ENCODE assay signal across 8 cellular contexts in genomic region chr5:154783774-154784460, GRCh38. TPM values are rescaled to one million over a fixed set of nuclear protein-coding genes. Genes with fewer than 3 reads are reported as not detected.
DNase-seq lines count a peak whose midpoint lies in the region; ATAC-seq and TF ChIP-seq lines count a peak whose summit lies in the region.

No MANE protein-coding gene starts in this region.

- H3K23ac ChIP-seq in H9 (ENCODE audit: insufficient read length, low read depth, low read length) (no peak overlapping the region), mesendoderm (ENCODE audit: low read length) (no peak overlapping the region)

- no peak overlapping the region for H2BK12ac ChIP-seq in H9 (ENCODE audit: insufficient read length, low read depth, low read length)

- H2BK5ac ChIP-seq in H9 (ENCODE audit: insufficient read length, low read length): no peak overlapping the region
- H2BK5ac ChIP-seq in mesendoderm (ENCODE audit: low read length): no peak overlapping the region

- H3K36me3 ChIP-seq in mesendoderm (ENCODE audit: control insufficient read depth, insufficient read depth, low read length) (no peaks in the 10 kb centered on the region), colonic mucosa (no peaks in the 10 kb centered on the region)

- no peak overlapping the region for H3T11ph ChIP-seq in H9 (ENCODE audit: low read length)

- H4K91ac ChIP-seq in H9 (ENCODE audit: insufficient read length, low read depth, low read length): peak overlapping the region; percentile 30

- H3K9ac ChIP-seq in H9 (ENCODE audit: extremely low read depth, insufficient read length, low read length) (no peak overlapping the region), mesendoderm (ENCODE audit: low read length) (no peak overlapping the region), colonic mucosa (ENCODE audit: low read depth in 2 of 2, low read length in 2 of 2) (no peak overlapping the region)

- no peak overlapping the region for H3K18ac ChIP-seq in H9 (ENCODE audit: insufficient read length, low read depth, low read length)
- H3K18ac ChIP-seq in mesendoderm (ENCODE audit: low read length): no peak overlapping the region

- H2BK15ac ChIP-seq in H9 (ENCODE audit: low read depth, low read length) (no peak overlapping the region), mesendoderm (replicated peaks; ENCODE audit: low read depth) (no peak overlapping the region)

- H3K27me3 ChIP-seq in H9 (ENCODE audit: insufficient read depth, low read length) (no peaks in the 10 kb centered on the region), mesendoderm (ENCODE audit: insufficient read depth, low read length, poor library complexity) (no peaks in the 10 kb centered on the region), colonic mucosa (no peaks in the 10 kb centered on the region)

- no peaks in the 10 kb centered on the region for H3K9me3 Mint-ChIP-seq in H9

- peak overlapping the region in 1 of 3 experiments; percentile 75; a peak in 2 of 7 replicates for H3K27ac Mint-ChIP-seq in H9
- H3K27ac Mint-ChIP-seq in T-helper 17 cell: peak overlapping the region; percentile 94

- H3K36me3 Mint-ChIP-seq in H9 (ENCODE audit: insufficient read depth in 1 of 3, low read depth in 3 of 3) (peaks cover 4 to 9% (median 6%) of the 10 kb centered on the region in 3 experiments; a peak in 5 of 7 replicates), T-helper 17 cell (ENCODE audit: low read depth) (no peaks in the 10 kb centered on the region)

- no peak overlapping the region for H2AFZ ChIP-seq in H9 (ENCODE audit: low read length)

- H3K56ac ChIP-seq in H9 (ENCODE audit: insufficient read length, low read depth, low read length) (no peak overlapping the region), mesendoderm (ENCODE audit: low read length) (no peak overlapping the region)

- peaks cover 26% of the 10 kb centered on the region for H3K4me1 ChIP-seq in H9 (ENCODE audit: insufficient read depth, low read length)
- peaks cover 27% of the 10 kb centered on the region for H3K4me1 ChIP-seq in mesendoderm (ENCODE audit: control insufficient read depth, low read depth, low read length)
- H3K4me1 ChIP-seq in colonic mucosa: peaks cover 6% of the 10 kb centered on the region

- H3K4ac ChIP-seq in H9 (ENCODE audit: low read depth, low read length): no peak overlapping the region
- H3K4ac ChIP-seq in mesendoderm (ENCODE audit: low read depth, low read length): no peak overlapping the region

- intact Hi-C loops in colonic mucosa (cut with DNase I): no loop called here

- TF ChIP-seq CTCF in H9 (conservative IDR thresholded peaks at IDR 0.05) (no peak), colonic mucosa (IDR thresholded peaks at IDR 0.05) (no peak)

- DNase-seq in H9: no peak
- no peak for DNase-seq in T-helper 17 cell
- DNase-seq in mesendoderm: peak; percentile 73
- no peak for DNase-seq in NCI-H187 (lab: John Stamatoyannopoulos, UW)
- DNase-seq in NCI-H1694 treated with DMSO at 0.1 percent for 48 hours (lab: John Stamatoyannopoulos, UW): no peak
- no peak for DNase-seq in colonic mucosa

- H3K4me3 Mint-ChIP-seq in H9 (peak overlapping the region in 1 of 2 experiments; percentile 21; a peak in 2 of 5 replicates), T-helper 17 cell (no peak overlapping the region)

- no peaks in the 10 kb centered on the region for H4K20me1 ChIP-seq in H9 (ENCODE audit: control insufficient read depth, insufficient read depth, insufficient read length)

- H4K5ac ChIP-seq in H9 (ENCODE audit: insufficient read length, low read depth, low read length) (no peak overlapping the region), mesendoderm (ENCODE audit: low read length) (no peak overlapping the region)

- H3K79me1 ChIP-seq in H9 (ENCODE audit: insufficient read depth, low read depth, low read length, poor library complexity, severe bottlenecking) (peaks cover 13% of the 10 kb centered on the region), mesendoderm (ENCODE audit: low read length) (peaks cover 22% of the 10 kb centered on the region)

- no peak overlapping the region for H3K4me2 ChIP-seq in H9 (ENCODE audit: insufficient read depth, insufficient read length, low read length)
- peak overlapping the region; percentile 2 for H3K4me2 ChIP-seq in mesendoderm (ENCODE audit: low read length)

- no peak overlapping the region for H3K27ac ChIP-seq in H9 (ENCODE audit: insufficient read length, low read depth, low read length)
- H3K27ac ChIP-seq in mesendoderm (ENCODE audit: low read depth, low read length): no peak overlapping the region
- no peak overlapping the region for H3K27ac ChIP-seq in colonic mucosa

- peaks cover 78 to 85% of the 10 kb centered on the region in 2 experiments for H3K4me1 Mint-ChIP-seq in H9
- H3K4me1 Mint-ChIP-seq in T-helper 17 cell: peaks cover 76% of the 10 kb centered on the region

- H2BK20ac ChIP-seq in H9 (ENCODE audit: low read depth, low read length, poor library complexity, severe bottlenecking): no peak overlapping the region

- no peaks in the 10 kb centered on the region for H3K9me3 ChIP-seq in H9 (ENCODE audit: control insufficient read depth, low read depth, low read length)
- H3K9me3 ChIP-seq in T-helper 17 cell (ENCODE audit: control insufficient read depth, low read length, poor library complexity, severe bottlenecking): no peaks in the 10 kb centered on the region
- no peaks in the 10 kb centered on the region for H3K9me3 ChIP-seq in colonic mucosa

- H4K8ac ChIP-seq in H9 (replicated peaks; ENCODE audit: insufficient read length, low read depth, low read length) (no peak overlapping the region), mesendoderm (ENCODE audit: low read depth, low read length) (no peak overlapping the region)

- H3K14ac ChIP-seq in H9 (ENCODE audit: insufficient read depth, low read length): no peak overlapping the region

- H3K79me2 ChIP-seq in H9 (ENCODE audit: insufficient read depth, low read length): peaks cover 87% of the 10 kb centered on the region
- H3K79me2 ChIP-seq in mesendoderm (ENCODE audit: control insufficient read depth, insufficient read depth, low read length): peaks cover 97% of the 10 kb centered on the region

- no CpG with 5 or more reads among the region's 11 CpGs for WGBS in H9 (ENCODE audit: extremely low coverage, insufficient read length, low lambda C conversion rate)
- no CpG with 5 or more reads among the region's 11 CpGs for WGBS in mesendoderm (ENCODE audit: extremely low coverage, insufficient coverage, low lambda C conversion rate)

- no peaks in the 10 kb centered on the region for H3K27me3 Mint-ChIP-seq in H9 (ENCODE audit: low read depth)
- H3K27me3 Mint-ChIP-seq in T-helper 17 cell: no peaks in the 10 kb centered on the region

- no peak overlapping the region for H3K4me3 ChIP-seq in mesendoderm (ENCODE audit: low read length)
- H3K4me3 ChIP-seq in colonic mucosa: no peak overlapping the region

- H2BK120ac ChIP-seq in H9 (ENCODE audit: low read depth, low read length, poor library complexity, severe bottlenecking) (no peak overlapping the region), mesendoderm (ENCODE audit: low read depth, low read length) (no peak overlapping the region)

- ATAC-seq in GM18498 (IDR thresholded peaks at IDR 0.05; ENCODE audit: unreplicated experiment) (peak; percentile 78), T-helper 17 cell (peak; percentile 16), GM18519 (IDR thresholded peaks at IDR 0.05; ENCODE audit: low FRiP score, unreplicated experiment) (no peak)

- no peak overlapping the region for H2AK5ac ChIP-seq in H9 (ENCODE audit: insufficient read length, low read length)
- H2AK5ac ChIP-seq in mesendoderm (ENCODE audit: low read length): no peak overlapping the region

- H3K23me2 ChIP-seq in H9 (ENCODE audit: insufficient read length, low read depth, low read length, poor library complexity, severe bottlenecking): no peaks in the 10 kb centered on the region

RNA-seq across cellular contexts. Expression of gene LARP1, which starts 28.7 kb away (rescaled TPM):
- total RNA-seq in H9 (2021) (370 and 405 TPM in 2 replicates), T-helper 17 cell (100 to 1,000 TPM; 121 to 125 TPM), colonic mucosa (100 to 1,000 TPM; 116 to 201 TPM)
- polyA plus RNA-seq in mesendoderm (2013, experiment 1 of 2): 220 TPM
- polyA plus RNA-seq in mesendoderm (2013, experiment 2 of 2): 229 TPM
